15 cellular contexts compared by ENCODE assay signal in the genomic region with DNA sequence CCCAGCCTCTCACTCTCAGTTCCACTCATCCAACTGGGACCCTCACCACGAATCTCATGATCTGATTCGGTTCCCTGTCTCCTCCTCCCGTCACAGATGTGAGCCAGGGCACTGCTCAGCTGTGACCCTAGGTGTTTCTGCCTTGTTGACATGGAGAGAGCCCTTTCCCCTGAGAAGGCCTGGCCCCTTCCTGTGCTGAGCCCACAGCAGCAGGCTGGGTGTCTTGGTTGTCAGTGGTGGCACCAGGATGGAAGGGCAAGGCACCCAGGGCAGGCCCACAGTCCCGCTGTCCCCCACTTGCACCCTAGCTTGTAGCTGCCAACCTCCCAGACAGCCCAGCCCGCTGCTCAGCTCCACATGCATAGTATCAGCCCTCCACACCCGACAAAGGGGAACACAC. TPM values are rescaled to one million over a fixed set of nuclear protein-coding genes. Genes with fewer than 3 reads are reported as not detected.
DNase-seq lines count a peak whose midpoint lies in the region; ATAC-seq, FAIRE-seq and TF ChIP-seq lines count a peak whose summit lies in the region.
"Had no signal": no experiment of that assay in that cellular context is flagged by ENCODE, and none has a peak within 500 bp of the region (broad histone marks: within the 10 kb centered on the region; RNA-seq: fewer than 3 reads in every experiment).

No MANE protein-coding gene starts in this region.

- H3T11ph ChIP-seq in H9 (ENCODE audit: low read length), result no peak overlapping the region

- no peak overlapping the region for H3K4me3 ChIP-seq in BLaER1 treated with 17β-estradiol and CSF1 and Interleukin-3, amounts not matched to agents 10 nM and 100 nM
- H3K4me3 ChIP-seq in body of pancreas (no peak overlapping the region), small intestine (ENCODE audit: low read depth in 1 of 2, low read length in 2 of 2) (no peak overlapping the region)

- H2BK12ac ChIP-seq in H9 (ENCODE audit: insufficient read length, low read depth, low read length), result no peak overlapping the region

- WGBS in H9 (ENCODE audit: extremely low coverage, insufficient read length, low lambda C conversion rate), result no CpG with 5 or more reads among the region's 6 CpGs
- 64 to 76% methylated on average over 6 of the region's 6 CpGs for WGBS in body of pancreas, 2 donors
- WGBS in small intestine, 3 donors, result 87 to 91% (median 89%) methylated on average over 6 of the region's 6 CpGs

- H3K27ac Mint-ChIP-seq in H9 (peak overlapping the region; percentile 66 to 75 (median 73); a peak in 4 of 7 replicates), natural killer cell (peak overlapping the region; percentile 83 to 90)

- no peak overlapping the region for H3K4ac ChIP-seq in H9 (ENCODE audit: low read depth, low read length)

- H3K27ac ChIP-seq in BLaER1 treated with 17β-estradiol and CSF1 and Interleukin-3, amounts not matched to agents 10 nM and 100 nM, result peak overlapping the region; percentile 48 to 92 (median 71)
- H3K27ac ChIP-seq in H9 (ENCODE audit: insufficient read length, low read depth, low read length) (no peak overlapping the region), body of pancreas (peak overlapping the region; percentile 65 to 84 (median 77)), small intestine (ENCODE audit: low read depth in 1 of 2, low read length in 1 of 2) (no peak overlapping the region)
- H3K27ac ChIP-seq: brain microvascular endothelial cell, VCaP had no signal

- H3K4me3 Mint-ChIP-seq in H9 (no peak overlapping the region), natural killer cell (no peak overlapping the region)

- FAIRE-seq in small intestine (lab: Jason Lieb, UNC), result no peak

- no peak overlapping the region for H4K91ac ChIP-seq in H9 (ENCODE audit: insufficient read length, low read depth, low read length)

- DNase-seq in H9, result no peak
- DNase-seq in body of pancreas, result peak in 1 of 4 donors; percentile 5
- DNase-seq in natural killer cell, result no peak
- DNase-seq in NCI-H774 (lab: John Stamatoyannopoulos, UW), result no peak
- DNase-seq in small intestine, result no peak
- DNase-seq in G401 (ENCODE audit: low spot score), result no peak
- DNase-seq: activated T-cell treated with anti-CD3 and anti-CD28 coated beads, Interleukin-2, amount 50 U/mL, for 1 hour; brain microvascular endothelial cell; MM.1S; NCI-H2107 had no signal

- no peaks in the 10 kb centered on the region for H3K9me3 Mint-ChIP-seq in H9
- H3K9me3 Mint-ChIP-seq in natural killer cell, result no peaks in the 10 kb centered on the region

- no peak overlapping the region for H4K8ac ChIP-seq in H9 (replicated peaks; ENCODE audit: insufficient read length, low read depth, low read length)

- no peak overlapping the region for H3K23ac ChIP-seq in H9 (ENCODE audit: insufficient read length, low read depth, low read length)

- TF ChIP-seq POLR2A in body of pancreas (IDR thresholded peaks at IDR 0.05) (no peak), GM18505 (IDR thresholded peaks at IDR 0.05; ENCODE audit: borderline replicate concordance, extremely low read depth, insufficient read depth, insufficient read length) (no peak)

- no peaks in the 10 kb centered on the region for H3K79me2 ChIP-seq in H9 (ENCODE audit: insufficient read depth, low read length)

- H3K27me3 Mint-ChIP-seq in H9 (ENCODE audit: low read depth) (no peaks in the 10 kb centered on the region; the same call in 1 of the 2 replicates), natural killer cell (ENCODE audit: low read depth in 2 of 2) (no peaks in the 10 kb centered on the region)

- no peak overlapping the region for H2AFZ ChIP-seq in H9 (ENCODE audit: low read length)

- no peak overlapping the region for H2BK15ac ChIP-seq in H9 (ENCODE audit: low read depth, low read length)

- no peak for ATAC-seq in body of pancreas
- no peak for ATAC-seq in natural killer cell
- no peak for ATAC-seq in GM18505 (IDR thresholded peaks at IDR 0.05; ENCODE audit: unreplicated experiment)

- no peak overlapping the region for H4K5ac ChIP-seq in H9 (ENCODE audit: insufficient read length, low read depth, low read length)

- no peaks in the 10 kb centered on the region for H3K9me3 ChIP-seq in BLaER1 treated with 17β-estradiol and CSF1 and Interleukin-3, amounts not matched to agents 10 nM and 100 nM (replicated peaks in 1 of 11)
- no peaks in the 10 kb centered on the region for H3K9me3 ChIP-seq in H9 (ENCODE audit: control insufficient read depth, low read depth, low read length)
- no peaks in the 10 kb centered on the region for H3K9me3 ChIP-seq in body of pancreas
- no peaks in the 10 kb centered on the region for H3K9me3 ChIP-seq in small intestine (ENCODE audit: control insufficient read depth, low read depth)

- intact Hi-C loops in body of pancreas (cut with DNase I), result no loop called here
- intact Hi-C loops in natural killer cell (cut with micrococcal nuclease), result no loop called here

- H3K56ac ChIP-seq in H9 (ENCODE audit: insufficient read length, low read depth, low read length), result no peak overlapping the region

- in situ Hi-C loops in G401 (cut with HindIII; ENCODE audit: low sequenced_read_pairs), result no loop called here

- TF ChIP-seq CTCF in H9 (conservative IDR thresholded peaks at IDR 0.05), result no peak
- TF ChIP-seq CTCF in body of pancreas (IDR thresholded peaks at IDR 0.05), result no peak
- no peak for TF ChIP-seq CTCF in natural killer cell (IDR thresholded peaks at IDR 0.05)

- H3K36me3 ChIP-seq in BLaER1 treated with 17β-estradiol and CSF1 and Interleukin-3, amounts not matched to agents 10 nM and 100 nM, result peaks cover 13 to 52% (median 24%) of the 10 kb centered on the region in 11 experiments
- H3K36me3 ChIP-seq in body of pancreas (replicated peaks in 1 of 2; ENCODE audit: insufficient read depth in 1 of 2, low read depth in 2 of 2) (no peaks in the 10 kb centered on the region), small intestine (ENCODE audit: control insufficient read depth in 2 of 2, insufficient read depth in 2 of 2, low read length in 2 of 2) (peaks cover 2% of the 10 kb centered on the region in 2 donors)

- no peak overlapping the region for H2BK5ac ChIP-seq in H9 (ENCODE audit: insufficient read length, low read length)

- H3K4me1 Mint-ChIP-seq in H9 (peaks cover 34 to 45% of the 10 kb centered on the region in 2 experiments), natural killer cell (peaks cover 51 to 61% of the 10 kb centered on the region in 2 donors)

- no peak overlapping the region for H3K18ac ChIP-seq in H9 (ENCODE audit: insufficient read length, low read depth, low read length)

- no peaks in the 10 kb centered on the region for H3K79me1 ChIP-seq in H9 (ENCODE audit: insufficient read depth, low read depth, low read length, poor library complexity, severe bottlenecking)

- H3K36me3 Mint-ChIP-seq in H9 (ENCODE audit: insufficient read depth in 1 of 3, low read depth in 3 of 3) (peaks cover 10 to 41% (median 32%) of the 10 kb centered on the region in 3 experiments; a peak in 6 of 7 replicates), natural killer cell (peaks cover 6% of the 10 kb centered on the region)

- no peak overlapping the region for H2BK20ac ChIP-seq in H9 (ENCODE audit: low read depth, low read length, poor library complexity, severe bottlenecking)

- peaks cover 9 to 58% (median 50%) of the 10 kb centered on the region in 11 experiments; a peak in 21 of 22 replicates for H4K20me1 ChIP-seq in BLaER1 treated with 17β-estradiol and CSF1 and Interleukin-3, amounts not matched to agents 10 nM and 100 nM
- no peaks in the 10 kb centered on the region for H4K20me1 ChIP-seq in H9 (ENCODE audit: control insufficient read depth, insufficient read depth, insufficient read length)

- no peak overlapping the region for H2BK120ac ChIP-seq in H9 (ENCODE audit: low read depth, low read length, poor library complexity, severe bottlenecking)

- H3K9ac ChIP-seq in BLaER1 treated with 17β-estradiol and CSF1 and Interleukin-3, amounts not matched to agents 10 nM and 100 nM, result peak overlapping the region; percentile 22 to 80 (median 65); a peak in 19 of 22 replicates
- H3K9ac ChIP-seq in H9 (ENCODE audit: extremely low read depth, insufficient read length, low read length), result no peak overlapping the region

- H3K4me2 ChIP-seq in BLaER1 treated with 17β-estradiol and CSF1 and Interleukin-3, amounts not matched to agents 10 nM and 100 nM, result peak overlapping the region; percentile 78 to 96 (median 88)
- H3K4me2 ChIP-seq in H9 (ENCODE audit: insufficient read depth, insufficient read length, low read length), result no peak overlapping the region

- H3K23me2 ChIP-seq in H9 (ENCODE audit: insufficient read length, low read depth, low read length, poor library complexity, severe bottlenecking), result no peaks in the 10 kb centered on the region

- H3K27me3 ChIP-seq in BLaER1 treated with 17β-estradiol and CSF1 and Interleukin-3, amounts not matched to agents 10 nM and 100 nM, result no peaks in the 10 kb centered on the region
- H3K27me3 ChIP-seq in H9 (ENCODE audit: insufficient read depth, low read length) (no peaks in the 10 kb centered on the region), body of pancreas (no peaks in the 10 kb centered on the region), small intestine (ENCODE audit: control insufficient read depth in 2 of 2, insufficient read depth in 2 of 2, low read length in 2 of 2) (no peaks in the 10 kb centered on the region)
- H3K27me3 ChIP-seq: brain microvascular endothelial cell had no signal

- H3K14ac ChIP-seq in H9 (ENCODE audit: insufficient read depth, low read length), result no peak overlapping the region; the same call in 1 of the 2 replicates

- peaks cover 60 to 74% (median 64%) of the 10 kb centered on the region in 10 experiments for H3K4me1 ChIP-seq in BLaER1 treated with 17β-estradiol and CSF1 and Interleukin-3, amounts not matched to agents 10 nM and 100 nM
- peaks cover 2% of the 10 kb centered on the region; the same call in 1 of the 2 replicates for H3K4me1 ChIP-seq in H9 (ENCODE audit: insufficient read depth, low read length)
- H3K4me1 ChIP-seq in body of pancreas, result peaks cover 72% of the 10 kb centered on the region
- no peaks in the 10 kb centered on the region for H3K4me1 ChIP-seq in small intestine (ENCODE audit: control insufficient read depth in 2 of 2, insufficient read depth in 1 of 2, low read depth in 1 of 2, low read length in 1 of 2)

- H2AK5ac ChIP-seq in H9 (ENCODE audit: insufficient read length, low read length), result no peak overlapping the region

RNA-seq across cellular contexts. Expression of gene STH, which starts 26.5 kb away (rescaled TPM):
- total RNA-seq in H9 (2021) (not detected in 2 replicates), body of pancreas (not detected), natural killer cell (not detected)
- not detected for polyA plus RNA-seq in small intestine
- total RNA-seq in G401 (2014; rRNA removed; shearing (Covaris generic)), result not detected in 2 replicates
- total RNA-seq: sciatic nerve, SK-MEL-5 had no signal

Comparison
In these comparisons a context has a peak if more than half of its experiments do, and no peak if none do; other contexts are left out.
1. H3K27ac ChIP-seq: peak in BLaER1 treated with 17β-estradiol and CSF1 and Interleukin-3, amounts not matched to agents 10 nM and 100 nM (11 of 11) and body of pancreas (4 of 4); none in H9 (single experiment) and small intestine (0 of 2).